Comparison of ENCODE assay signal across 25 cellular contexts in genomic region chr2:172342611-172343010, GRCh38.
DNase-seq lines count a peak whose midpoint lies in the region; ATAC-seq and TF ChIP-seq lines count a peak whose summit lies in the region.
"Had no signal": no experiment of that assay in that cellular context is flagged by ENCODE, and none has a peak within 500 bp of the region (broad histone marks: within the 10 kb centered on the region; RNA-seq: fewer than 3 reads in every experiment).

No MANE protein-coding gene starts in this region.

- POLR2A ChIA-PET in OCI-LY7 (lab: Charles Lee) = no interaction called here

- CTCF ChIA-PET in OCI-LY7 (lab: Charles Lee; ENCODE audit: unreplicated experiment) = no interaction called here

- DNase-seq in GM23338 (ENCODE audit: low spot score) (no peak), SK-N-MC (ENCODE audit: low read depth, low spot score) (peak; percentile 50), left kidney (ENCODE audit: low read depth, low spot score) (peak; percentile 34), transverse colon (no peak), OCI-LY7 (ENCODE audit: low spot score) (no peak)
- no peak for DNase-seq in activated CD4-positive, CD25-positive, alpha-beta regulatory T cell (lab: John Stamatoyannopoulos, UW)
- DNase-seq: activated CD4-positive, alpha-beta T cell treated with anti-CD3 and anti-CD28 coated beads for 36 hours; activated CD8-positive, alpha-beta T cell treated with anti-CD3 and anti-CD28 coated beads, Interleukin-2, amount 10 ng/mL, durations not matched to agents 7 days and 5 days; activated naive CD4-positive, alpha-beta T cell treated with anti-CD3 and anti-CD28 coated beads for 36 hours; GDM1; mammary epithelial cell; NCI-H1436; NCI-H2081; NCI-H446 treated with DMSO at 0.1 percent for 48 hours; retina; stimulated activated naive B cell treated with anti-CD40 and anti-IgM and Interleukin-4, amounts not matched to agents 10 μg/mL and 1 μg/mL and 100 μg/mL, for 72 hours; T-helper 17 cell had no signal

- H3K9me2 ChIP-seq in GM23338 (ENCODE audit: insufficient read depth) (0 out of 2 replicates have a peak, but pooled peaks cover 3% of the 10 kb centered on the region), OCI-LY7 (ENCODE audit: insufficient read depth, low read length) (no peaks in the 10 kb centered on the region)

- peaks cover 21% of the 10 kb centered on the region for H3K4me1 Mint-ChIP-seq in GM23338

- H3K9ac ChIP-seq in SK-N-MC (ENCODE audit: insufficient read length) = no peak overlapping the region

- no peak for TF ChIP-seq POLR2A in transverse colon (IDR thresholded peaks at IDR 0.05)

- H3K36me3 ChIP-seq in GM23338 (ENCODE audit: insufficient read depth) (peaks cover 13% of the 10 kb centered on the region; the same call in 1 of the 2 replicates), SK-N-MC (ENCODE audit: insufficient read depth, low read length) (no peaks in the 10 kb centered on the region), transverse colon (no peaks in the 10 kb centered on the region), OCI-LY7 (ENCODE audit: insufficient read depth, low read length) (no peaks in the 10 kb centered on the region)
- H3K36me3 ChIP-seq: adrenal gland, gastroesophageal sphincter, pancreas, suprapubic skin had no signal

- peaks cover 31% of the 10 kb centered on the region for H3K9me3 Mint-ChIP-seq in GM23338

- H2AFZ ChIP-seq in GM23338 = peak overlapping the region; percentile 88
- no peak overlapping the region for H2AFZ ChIP-seq in OCI-LY7 (ENCODE audit: low read length)
- H2AFZ ChIP-seq: hepatocyte had no signal

- no peak overlapping the region for H3K27ac Mint-ChIP-seq in GM23338
- H3K27ac Mint-ChIP-seq: activated CD4-positive, alpha-beta T cell treated with anti-CD3 and anti-CD28 coated beads for 36 hours; activated CD8-positive, alpha-beta T cell treated with anti-CD3 and anti-CD28 coated beads, Interleukin-2, amount 10 ng/mL, durations not matched to agents 7 days and 5 days; activated naive CD4-positive, alpha-beta T cell treated with anti-CD3 and anti-CD28 coated beads for 36 hours; stimulated activated naive B cell treated with anti-CD40 and anti-IgM and Interleukin-4, amounts not matched to agents 10 μg/mL and 1 μg/mL and 100 μg/mL, for 72 hours; T-helper 17 cell had no signal

- H3K27ac ChIP-seq in GM23338 (ENCODE audit: low read depth) (no peak overlapping the region), SK-N-MC (peak overlapping the region; percentile 1; the same call in 1 of the 2 replicates), transverse colon (peak overlapping the region; percentile 76 to 88 (median 84)), OCI-LY7 (ENCODE audit: low read depth, low read length, poor library complexity, severe bottlenecking) (no peak overlapping the region)
- H3K27ac ChIP-seq: adrenal gland, gastroesophageal sphincter, suprapubic skin had no signal

- peaks cover 23% of the 10 kb centered on the region for H3K36me3 Mint-ChIP-seq in GM23338 (ENCODE audit: low read depth)

- H3K27me3 ChIP-seq in GM23338 (ENCODE audit: insufficient read depth) (no peaks in the 10 kb centered on the region), transverse colon (no peaks in the 10 kb centered on the region)
- H3K27me3 ChIP-seq: gastroesophageal sphincter, hepatocyte, pancreas, suprapubic skin had no signal

- BruUV-seq in OCI-LY7 (replicated peaks; lab: Mats Ljungman, UMichigan) = no TSS peak

- H3K4me3 ChIP-seq in GM23338 (no peak overlapping the region), SK-N-MC (no peak overlapping the region), transverse colon (no peak overlapping the region), OCI-LY7 (ENCODE audit: low read depth, low read length, poor library complexity, severe bottlenecking) (no peak overlapping the region)
- H3K4me3 ChIP-seq: adrenal gland, gastroesophageal sphincter, hepatocyte, pancreas, suprapubic skin had no signal

- H3K4me3 Mint-ChIP-seq in GM23338 = no peak overlapping the region
- H3K4me3 Mint-ChIP-seq: activated CD4-positive, alpha-beta T cell treated with anti-CD3 and anti-CD28 coated beads for 36 hours; activated CD8-positive, alpha-beta T cell treated with anti-CD3 and anti-CD28 coated beads, Interleukin-2, amount 10 ng/mL, durations not matched to agents 7 days and 5 days; activated naive CD4-positive, alpha-beta T cell treated with anti-CD3 and anti-CD28 coated beads for 36 hours; stimulated activated naive B cell treated with anti-CD40 and anti-IgM and Interleukin-4, amounts not matched to agents 10 μg/mL and 1 μg/mL and 100 μg/mL, for 72 hours; T-helper 17 cell had no signal

- 75 to 100% methylated on average over 1 to 3 of the region's 3 CpGs for WGBS in transverse colon (ENCODE audit: low coverage in 1 of 2), 2 donors

- TF ChIP-seq CTCF in GM23338 (conservative IDR thresholded peaks at IDR 0.05; ENCODE audit: low read depth in 2 of 2) = no peak
- TF ChIP-seq CTCF in transverse colon (IDR thresholded peaks at IDR 0.05) = no peak
- no peak for TF ChIP-seq CTCF in OCI-LY7 (conservative IDR thresholded peaks at IDR 0.05; ENCODE audit: low read length)

- H3K4me2 ChIP-seq in GM23338 (no peak overlapping the region), OCI-LY7 (ENCODE audit: low read length) (no peak overlapping the region)
- H3K4me2 ChIP-seq: hepatocyte had no signal

- H4K20me1 ChIP-seq in GM23338 (replicated peaks; ENCODE audit: insufficient read depth) = no peaks in the 10 kb centered on the region
- H4K20me1 ChIP-seq in OCI-LY7 (ENCODE audit: insufficient read depth, low read length) = no peaks in the 10 kb centered on the region

- H3K4me1 ChIP-seq in GM23338 (ENCODE audit: insufficient read depth) = peaks cover 24% of the 10 kb centered on the region
- H3K4me1 ChIP-seq in transverse colon = peaks cover 16 to 51% (median 31%) of the 10 kb centered on the region in 4 donors
- H3K4me1 ChIP-seq in OCI-LY7 (ENCODE audit: insufficient read depth, low read length, poor library complexity, severe bottlenecking) = no peaks in the 10 kb centered on the region

- H3K79me2 ChIP-seq in GM23338 (replicated peaks; ENCODE audit: insufficient read depth) (no peaks in the 10 kb centered on the region), OCI-LY7 (ENCODE audit: insufficient read depth, low read depth, low read length) (no peaks in the 10 kb centered on the region)
- H3K79me2 ChIP-seq: hepatocyte had no signal

- no peaks in the 10 kb centered on the region for H3F3A ChIP-seq in GM23338 (replicated peaks; ENCODE audit: low read depth)

- peaks cover 6% of the 10 kb centered on the region for H3K27me3 Mint-ChIP-seq in GM23338 (ENCODE audit: insufficient read depth, low read depth, poor library complexity)
- H3K27me3 Mint-ChIP-seq: activated CD4-positive, alpha-beta T cell treated with anti-CD3 and anti-CD28 coated beads for 36 hours; T-helper 17 cell had no signal

- TF ChIP-seq EP300 in transverse colon (IDR thresholded peaks at IDR 0.05; ENCODE audit: low read depth) = no peak

- intact Hi-C loops in transverse colon (cut with DNase I; ENCODE audit: low total_unique reads) = no loop called here
- intact Hi-C loops in OCI-LY7 (cut with micrococcal nuclease; ENCODE audit: unreplicated experiment) = no loop called here

- in situ Hi-C loops in transverse colon (cut with MboI; ENCODE audit: low pct_ligation_motif_present in 1 of 4, low pct_unique_long_range_greater_than_20kb in 1 of 4, low sequenced_read_pairs in 3 of 4) = loop anchor here in 1 of 4 donors (10.0 kb wide), 1 partner anchor 112 kb away; no protein-coding TSS in a partner anchor

- ATAC-seq in GM23338 (no peak), GM19463 (IDR thresholded peaks at IDR 0.05; ENCODE audit: unreplicated experiment) (no peak)
- ATAC-seq: activated CD4-positive, alpha-beta T cell treated with anti-CD3 and anti-CD28 coated beads for 36 hours; activated CD8-positive, alpha-beta T cell treated with anti-CD3 and anti-CD28 coated beads, Interleukin-2, amount 10 ng/mL, durations not matched to agents 7 days and 5 days; gastroesophageal sphincter; HepG2; SK-N-SH treated with all-trans-retinoic acid at 6 μM for 48 hours; stimulated activated naive B cell treated with anti-CD40 and anti-IgM and Interleukin-4, amounts not matched to agents 10 μg/mL and 1 μg/mL and 100 μg/mL, for 72 hours; T-helper 17 cell had no signal

- no peaks in the 10 kb centered on the region for H3K9me3 ChIP-seq in SK-N-MC (ENCODE audit: low read depth, low read length)
- H3K9me3 ChIP-seq in transverse colon = peaks cover 4% of the 10 kb centered on the region in 2 donors
- no peaks in the 10 kb centered on the region for H3K9me3 ChIP-seq in OCI-LY7 (ENCODE audit: low read length)
- H3K9me3 ChIP-seq: adrenal gland, pancreas, suprapubic skin had no signal

TF ChIP-seq in GM23338, 12 proteins besides CTCF, POLR2A, EP300 and RAD21 (continues in another document):
- TF ChIP-seq ETS1 (IDR thresholded peaks at IDR 0.05) (no peak), EZH2 (IDR thresholded peaks at IDR 0.05; ENCODE audit: low read depth, unreplicated experiment) (no peak), CREB1 (CRISPR knock-in tag; IDR thresholded peaks at IDR 0.05; ENCODE audit: low read depth) (no peak), ZNF331 (CRISPR knock-in tag; IDR thresholded peaks at IDR 0.05; ENCODE audit: low read depth) (no peak), JUNB (IDR thresholded peaks at IDR 0.05; ENCODE audit: unreplicated experiment) (no peak), EZH2phosphoT487 (IDR thresholded peaks at IDR 0.05; ENCODE audit: unreplicated experiment) (no peak), STAT1 (IDR thresholded peaks at IDR 0.05; ENCODE audit: unreplicated experiment) (no peak), ZNF114 (CRISPR knock-in tag; IDR thresholded peaks at IDR 0.05) (no peak), NANOG (IDR thresholded peaks at IDR 0.05; ENCODE audit: borderline replicate concordance) (no peak)

Comparison
In these comparisons a context has a peak if more than half of its experiments do, and no peak if none do; other contexts are left out.
1. DNase-seq: peak in SK-N-MC (single experiment) and left kidney (single experiment); none in GM23338 (single experiment), transverse colon (single experiment), activated CD4-positive, CD25-positive, alpha-beta regulatory T cell (0 of 4) and OCI-LY7 (single experiment).
2. H3K27ac ChIP-seq: peak in SK-N-MC (single experiment) and transverse colon (4 of 4); none in GM23338 (single experiment) and OCI-LY7 (single experiment).